1 cellular context compared by ENCODE assay signal in genomic region chr6:34556031-34556471, GRCh38.
A peak's percentile ranks its signal among the peaks of the same experiment; 100 is the strongest.
TF ChIP-seq lines count a peak whose summit lies in the region.

Gene SPDEF, minus strand, starts transcription at chr6:34556329. Its CDS starts 11,874 bp downstream, at chr6:34544455.

TF ChIP-seq in HepG2, 621 proteins besides CTCF, POLR2A, EP300 and RAD21:
- TF ChIP-seq AGO1 (IDR thresholded peaks at IDR 0.05; ENCODE audit: low read depth, low read length, poor library complexity, severe bottlenecking) (no peak), FOXA1 (IDR thresholded peaks at IDR 0.05) (no peak), FOXA1 (CRISPR knock-in tag; IDR thresholded peaks at IDR 0.05) (peak; percentile 18; the same call in 1 of the 2 replicates), ZNF367 (CRISPR knock-in tag; IDR thresholded peaks at IDR 0.05; ENCODE audit: borderline replicate concordance) (no peak), ZZZ3 (CRISPR knock-in tag; IDR thresholded peaks at IDR 0.05; ENCODE audit: borderline replicate concordance) (no peak), SIN3A (IDR thresholded peaks at IDR 0.05; ENCODE audit: borderline replicate concordance, low read depth, low read length) (no peak), DMTF1 (CRISPR knock-in tag; IDR thresholded peaks at IDR 0.05) (no peak), HIVEP1 (CRISPR knock-in tag; IDR thresholded peaks at IDR 0.05) (no peak), REPIN1 (CRISPR knock-in tag; IDR thresholded peaks at IDR 0.05; ENCODE audit: borderline replicate concordance, low read depth) (no peak), ZNF652 (CRISPR knock-in tag; IDR thresholded peaks at IDR 0.05; ENCODE audit: borderline replicate concordance, low read depth) (peak; percentile 85), ATF7-NPFF (CRISPR knock-in tag; IDR thresholded peaks at IDR 0.05; ENCODE audit: low read depth) (no peak), PHF20 (CRISPR knock-in tag; IDR thresholded peaks at IDR 0.05) (no peak), ZNF484 (CRISPR knock-in tag; IDR thresholded peaks at IDR 0.05; ENCODE audit: borderline replicate concordance, low read depth) (no peak), SRF (IDR thresholded peaks at IDR 0.05; ENCODE audit: low read depth, low read length) (no peak), CHD4 (IDR thresholded peaks at IDR 0.05; ENCODE audit: borderline replicate concordance, low read length) (no peak)
- TF ChIP-seq, protein P1, sequence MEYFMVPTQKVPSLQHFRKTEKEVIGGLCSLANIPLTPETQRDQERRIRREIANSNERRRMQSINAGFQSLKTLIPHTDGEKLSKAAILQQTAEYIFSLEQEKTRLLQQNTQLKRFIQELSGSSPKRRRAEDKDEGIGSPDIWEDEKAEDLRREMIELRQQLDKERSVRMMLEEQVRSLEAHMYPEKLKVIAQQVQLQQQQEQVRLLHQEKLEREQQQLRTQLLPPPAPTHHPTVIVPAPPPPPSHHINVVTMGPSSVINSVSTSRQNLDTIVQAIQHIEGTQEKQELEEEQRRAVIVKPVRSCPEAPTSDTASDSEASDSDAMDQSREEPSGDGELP (IDR thresholded peaks at IDR 0.05; ENCODE audit: borderline replicate concordance, low read depth): no peak
